Comparison of ENCODE assay signal across 30 cellular contexts in genomic region chr5:98845878-98846277, GRCh38.
"Had no signal": no experiment of that assay in that cellular context is flagged by ENCODE, and none has a peak within 500 bp of the region (broad histone marks: within the 10 kb centered on the region; RNA-seq: fewer than 3 reads in every experiment).

No MANE protein-coding gene starts in this region.

- DNase-seq: activated CD4-positive, alpha-beta memory T cell treated with anti-CD3 and anti-CD28 coated beads, Interleukin-2, amount 10 ng/mL, durations not matched to agents 7 days and 5 days; activated CD4-positive, alpha-beta T cell treated with anti-CD3 and anti-CD28 coated beads for 1 hour; activated CD4-positive, alpha-beta T cell treated with anti-CD3 and anti-CD28 coated beads for 4 hours; activated CD4-positive, alpha-beta T cell treated with anti-CD3 and anti-CD28 coated beads, Interleukin-2, amount 10 ng/mL, durations not matched to agents 7 days and 5 days; activated CD4-positive, alpha-beta T cell treated with anti-CD3 and anti-CD28 coated beads, Interleukin-2, amount 50 U/mL, for 4 hours; activated CD8-positive, alpha-beta memory T cell treated with anti-CD3 and anti-CD28 coated beads, Interleukin-2, amount 50 U/mL, for 48 hours; activated effector memory CD4-positive, alpha-beta T cell treated with Interleukin-2 at 50 U/mL for 16 hours; activated gamma-delta T cell treated with Interleukin-2 at 50 U/mL for 16 hours; activated naive CD4-positive, alpha-beta T cell treated with anti-CD3 and anti-CD28 coated beads, Interleukin-2, amount 50 U/mL, for 16 hours; activated naive CD4-positive, alpha-beta T cell treated with Interleukin-2 at 50 U/mL for 16 hours; activated T-cell treated with anti-CD3 and anti-CD28 coated beads for 4 hours; activated T-cell treated with anti-CD3 and anti-CD28 coated beads, Interleukin-2, amount 50 U/mL, for 24 hours; amniotic stem cell; anterior cingulate cortex; brain microvascular endothelial cell; central memory CD4-positive, alpha-beta T cell; cerebellar nuclear complex; colonic mucosa; effector CD8-positive, alpha-beta T cell; esophagus squamous epithelium; foreskin melanocyte; head of caudate nucleus; T-helper 2 cell had no signal

- ATAC-seq: activated T-helper 17 cell treated with anti-CD3 and anti-CD28 coated beads, Interleukin-2, amount 50 U/mL, for 72 hours; gastroesophageal sphincter; WTC11 had no signal

- FAIRE-seq: astrocyte, endometrium, endothelial cell of umbilical vein had no signal

- H3K4me1 ChIP-seq: colonic mucosa, esophagus squamous epithelium, gastroesophageal sphincter had no signal

- H3K27ac ChIP-seq: brain microvascular endothelial cell, colonic mucosa, esophagus squamous epithelium, gastroesophageal sphincter had no signal

- H3K9me3 ChIP-seq: colonic mucosa, gastroesophageal sphincter had no signal

- H3K4me3 Mint-ChIP-seq: activated CD4-positive, alpha-beta memory T cell treated with anti-CD3 and anti-CD28 coated beads, Interleukin-2, amount 10 ng/mL, durations not matched to agents 7 days and 5 days; activated CD4-positive, alpha-beta T cell treated with anti-CD3 and anti-CD28 coated beads, Interleukin-2, amount 10 ng/mL, durations not matched to agents 7 days and 5 days; activated naive CD8-positive, alpha-beta T cell; activated T-cell treated with anti-CD3 and anti-CD28 coated beads, Interleukin-2, amount 50 U/mL, for 24 hours; activated T-helper 17 cell treated with anti-CD3 and anti-CD28 coated beads, Interleukin-2, amount 50 U/mL, for 72 hours; WTC11 had no signal

- H3K27me3 ChIP-seq: brain microvascular endothelial cell, colonic mucosa, esophagus squamous epithelium, gastroesophageal sphincter had no signal

- H3K4me3 ChIP-seq: colonic mucosa, esophagus squamous epithelium, gastroesophageal sphincter had no signal

- H3K27me3 Mint-ChIP-seq: activated CD4-positive, alpha-beta memory T cell treated with anti-CD3 and anti-CD28 coated beads, Interleukin-2, amount 10 ng/mL, durations not matched to agents 7 days and 5 days; activated CD4-positive, alpha-beta T cell treated with anti-CD3 and anti-CD28 coated beads, Interleukin-2, amount 10 ng/mL, durations not matched to agents 7 days and 5 days; activated naive CD8-positive, alpha-beta T cell; activated T-cell treated with anti-CD3 and anti-CD28 coated beads, Interleukin-2, amount 50 U/mL, for 24 hours; activated T-helper 17 cell treated with anti-CD3 and anti-CD28 coated beads, Interleukin-2, amount 50 U/mL, for 72 hours had no signal

- H3K4me1 Mint-ChIP-seq: activated CD4-positive, alpha-beta memory T cell treated with anti-CD3 and anti-CD28 coated beads, Interleukin-2, amount 10 ng/mL, durations not matched to agents 7 days and 5 days; activated CD4-positive, alpha-beta T cell treated with anti-CD3 and anti-CD28 coated beads, Interleukin-2, amount 10 ng/mL, durations not matched to agents 7 days and 5 days; activated T-helper 17 cell treated with anti-CD3 and anti-CD28 coated beads, Interleukin-2, amount 50 U/mL, for 72 hours had no signal

- H3K27ac Mint-ChIP-seq: activated CD4-positive, alpha-beta memory T cell treated with anti-CD3 and anti-CD28 coated beads, Interleukin-2, amount 10 ng/mL, durations not matched to agents 7 days and 5 days; activated CD4-positive, alpha-beta T cell treated with anti-CD3 and anti-CD28 coated beads, Interleukin-2, amount 10 ng/mL, durations not matched to agents 7 days and 5 days; activated naive CD8-positive, alpha-beta T cell; activated T-cell treated with anti-CD3 and anti-CD28 coated beads, Interleukin-2, amount 50 U/mL, for 24 hours; activated T-helper 17 cell treated with anti-CD3 and anti-CD28 coated beads, Interleukin-2, amount 50 U/mL, for 72 hours had no signal

- H3K36me3 ChIP-seq: brain microvascular endothelial cell, colonic mucosa, esophagus squamous epithelium, gastroesophageal sphincter had no signal
